1 cellular context compared by ENCODE assay signal in genomic region chr7:155213385-155213784, GRCh38.
TF ChIP-seq lines count a peak whose summit lies in the region.

No MANE protein-coding gene starts in this region.

TF ChIP-seq in GM23338, 12 proteins besides CTCF, POLR2A, EP300 and RAD21 (continued from another document):
- no peak for TF ChIP-seq ZNF462 (CRISPR knock-in tag; IDR thresholded peaks at IDR 0.05)
